8 cellular contexts compared by ENCODE assay signal in the genomic region with DNA sequence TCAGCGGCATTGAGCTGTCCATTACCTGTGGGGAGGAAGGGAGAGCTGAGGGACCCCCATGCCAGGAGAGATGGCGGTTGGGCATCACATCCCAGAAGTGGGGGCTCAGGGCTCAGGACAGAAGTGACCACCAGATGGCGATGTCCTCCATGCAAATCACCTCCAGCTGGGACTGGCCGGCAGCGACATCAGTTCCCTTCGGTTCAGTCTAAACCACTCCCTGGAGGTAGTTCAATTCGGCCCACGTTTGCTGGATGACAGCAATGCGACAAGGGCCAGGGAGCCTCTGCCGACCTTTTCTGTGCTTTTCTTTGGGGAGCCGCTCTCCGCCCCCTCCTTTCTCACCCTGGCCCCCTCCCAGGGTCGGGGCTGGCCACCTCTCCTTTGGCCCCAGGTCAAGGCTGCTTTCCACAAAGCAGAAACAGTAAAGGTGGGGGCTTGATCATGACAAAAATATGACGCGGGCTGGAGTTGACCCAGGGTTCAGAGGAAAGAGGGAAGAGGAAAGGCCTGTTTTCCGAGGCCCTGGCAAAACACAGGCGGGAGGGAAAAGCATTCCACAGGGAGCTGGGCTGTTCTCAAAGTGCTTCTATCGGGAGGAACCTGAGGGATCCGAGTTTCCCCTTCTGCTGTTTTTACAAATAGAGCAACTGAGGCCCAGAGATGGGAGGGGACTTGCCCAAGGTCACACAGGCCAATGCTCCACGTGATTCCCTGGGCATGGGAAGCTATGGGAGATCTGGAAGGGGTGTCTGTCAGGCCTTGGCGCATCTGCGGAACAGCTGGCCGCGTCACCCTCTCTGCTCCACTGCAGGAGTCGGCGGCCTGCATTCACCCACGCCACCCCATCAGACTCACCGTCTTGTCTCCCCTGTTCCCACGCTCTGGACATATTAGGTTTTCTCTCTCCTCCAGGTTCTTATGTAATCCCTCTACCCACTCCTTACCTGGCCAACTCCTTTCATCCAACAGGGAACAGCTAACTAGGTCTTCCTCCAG. TPM values are rescaled to one million over a fixed set of nuclear protein-coding genes. Genes with fewer than 3 reads are reported as not detected.
DNase-seq lines count a peak whose midpoint lies in the region; ATAC-seq and TF ChIP-seq lines count a peak whose summit lies in the region.

No MANE protein-coding gene starts in this region.

- no peak overlapping the region for H3K4me3 ChIP-seq in SJSA1

- H3K27ac Mint-ChIP-seq in activated naive CD4-positive, alpha-beta T cell treated with anti-CD3 and anti-CD28 coated beads for 36 hours: no peak overlapping the region

- H3K36me3 Mint-ChIP-seq in activated naive CD4-positive, alpha-beta T cell treated with anti-CD3 and anti-CD28 coated beads for 36 hours (ENCODE audit: low read depth): no peaks in the 10 kb centered on the region

- CTCF ChIA-PET in HEK293T (lab: Yijun Ruan, JAX): interaction anchor here (0.7 to 2.7 kb wide), 11 partner anchors 8 to 468 kb away, joined by 3 to 29 read pairs (median 3); no protein-coding TSS in a partner anchor
- CTCF ChIA-PET in activated naive CD4-positive, alpha-beta T cell treated with anti-CD3 and anti-CD28 coated beads for 36 hours (lab: Charles Lee): interaction anchor here (0.6 to 4.6 kb wide), 18 partner anchors 9 to 643 kb away, joined by 3 to 45 read pairs (median 4); no protein-coding TSS in a partner anchor

- intact Hi-C loops in activated naive CD4-positive, alpha-beta T cell treated with anti-CD3 and anti-CD28 coated beads for 36 hours (cut with micrococcal nuclease): loop anchor here (1.0 to 5.0 kb wide), 4 partner anchors 133 to 471 kb away; no protein-coding TSS in a partner anchor

- no peaks in the 10 kb centered on the region for H3K27me3 Mint-ChIP-seq in activated naive CD4-positive, alpha-beta T cell treated with anti-CD3 and anti-CD28 coated beads for 36 hours (ENCODE audit: low read depth)

- H3K27me3 ChIP-seq in SJSA1 (replicated peaks): no peaks in the 10 kb centered on the region

- peak in 2 of 3 donors; percentile 41 to 61 for TF ChIP-seq CTCF in omental fat pad (IDR thresholded peaks at IDR 0.05)

- DNase-seq in C1 segment of cervical spinal cord (lab: John Stamatoyannopoulos, UW) (peak in 13 of 14 donors; percentile 26 to 80 (median 70)), HEK293T (ENCODE audit: extremely low spot score) (peak; percentile 92), SJSA1 (ENCODE audit: low read depth in 1 of 2, low spot score in 2 of 2) (peak; percentile 61 to 87), globus pallidus (ENCODE audit: low spot score) (peak; percentile 91), omental fat pad (ENCODE audit: low spot score) (peak; percentile 80), superior temporal gyrus (ENCODE audit: extremely low spot score) (peak; percentile 92)
- DNase-seq in activated naive CD4-positive, alpha-beta T cell treated with anti-CD3 and anti-CD28 coated beads for 36 hours: peak; percentile 83

- no peak overlapping the region for H3K4me3 Mint-ChIP-seq in activated naive CD4-positive, alpha-beta T cell treated with anti-CD3 and anti-CD28 coated beads for 36 hours

- no peaks in the 10 kb centered on the region for H3K9me3 ChIP-seq in SJSA1 (replicated peaks)

- H3K36me3 ChIP-seq in SJSA1: no peaks in the 10 kb centered on the region

- ATAC-seq in omental fat pad (ENCODE audit: low FRiP score): peak; percentile 55
- no peak for ATAC-seq in GM21723 (IDR thresholded peaks at IDR 0.05; ENCODE audit: unreplicated experiment)

- POLR2A ChIA-PET in HEK293T (lab: Yijun Ruan, JAX): interaction anchor here (0.9 to 1.3 kb wide), 3 partner anchors 10 to 274 kb away, joined by 3 to 5 read pairs (median 3); no protein-coding TSS in a partner anchor

- H3K4me1 ChIP-seq in SJSA1 (replicated peaks): peaks cover 39% of the 10 kb centered on the region

- H3K4me1 Mint-ChIP-seq in activated naive CD4-positive, alpha-beta T cell treated with anti-CD3 and anti-CD28 coated beads for 36 hours (ENCODE audit: low read depth): no peaks in the 10 kb centered on the region

- no peaks in the 10 kb centered on the region for H3K9me3 Mint-ChIP-seq in activated naive CD4-positive, alpha-beta T cell treated with anti-CD3 and anti-CD28 coated beads for 36 hours

- H3K27ac ChIP-seq in SJSA1: no peak overlapping the region

TF ChIP-seq in HEK293T, 16 proteins besides CTCF, POLR2A, EP300 and RAD21:
- TF ChIP-seq, protein P1, sequence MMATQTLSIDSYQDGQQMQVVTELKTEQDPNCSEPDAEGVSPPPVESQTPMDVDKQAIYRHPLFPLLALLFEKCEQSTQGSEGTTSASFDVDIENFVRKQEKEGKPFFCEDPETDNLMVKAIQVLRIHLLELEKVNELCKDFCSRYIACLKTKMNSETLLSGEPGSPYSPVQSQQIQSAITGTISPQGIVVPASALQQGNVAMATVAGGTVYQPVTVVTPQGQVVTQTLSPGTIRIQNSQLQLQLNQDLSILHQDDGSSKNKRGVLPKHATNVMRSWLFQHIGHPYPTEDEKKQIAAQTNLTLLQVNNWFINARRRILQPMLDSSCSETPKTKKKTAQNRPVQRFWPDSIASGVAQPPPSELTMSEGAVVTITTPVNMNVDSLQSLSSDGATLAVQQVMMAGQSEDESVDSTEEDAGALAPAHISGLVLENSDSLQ (IDR thresholded peaks at IDR 0.05): no peak
- TF ChIP-seq CTBP1 (IDR thresholded peaks at IDR 0.05; ENCODE audit: borderline replicate concordance) (no peak), FOXA1 (IDR thresholded peaks at IDR 0.05) (no peak), SP1 (IDR thresholded peaks at IDR 0.05) (no peak), NFRKB (IDR thresholded peaks at IDR 0.05) (no peak), FOXK2 (IDR thresholded peaks at IDR 0.05) (no peak), SUZ12 (IDR thresholded peaks at IDR 0.05) (no peak), TARDBP (IDR thresholded peaks at IDR 0.05) (no peak), L3MBTL2 (conservative IDR thresholded peaks at IDR 0.05) (no peak), ARNT (IDR thresholded peaks at IDR 0.05) (no peak)

RNA-seq across cellular contexts. Expression of a gene that starts 54.7 kb away (rescaled TPM):
- total RNA-seq in SJSA1 (2014; rRNA removed; shearing (Covaris generic)): 107 and 139 TPM in 2 replicates
- 10 to 100 TPM; 62.5 to 65.9 TPM for total RNA-seq in activated naive CD4-positive, alpha-beta T cell treated with anti-CD3 and anti-CD28 coated beads for 36 hours
- total RNA-seq in omental fat pad: 10 to 100 TPM; 74.3 to 91.3 (median 83.3) TPM
